9 cellular contexts compared by ENCODE assay signal in the genomic region with DNA sequence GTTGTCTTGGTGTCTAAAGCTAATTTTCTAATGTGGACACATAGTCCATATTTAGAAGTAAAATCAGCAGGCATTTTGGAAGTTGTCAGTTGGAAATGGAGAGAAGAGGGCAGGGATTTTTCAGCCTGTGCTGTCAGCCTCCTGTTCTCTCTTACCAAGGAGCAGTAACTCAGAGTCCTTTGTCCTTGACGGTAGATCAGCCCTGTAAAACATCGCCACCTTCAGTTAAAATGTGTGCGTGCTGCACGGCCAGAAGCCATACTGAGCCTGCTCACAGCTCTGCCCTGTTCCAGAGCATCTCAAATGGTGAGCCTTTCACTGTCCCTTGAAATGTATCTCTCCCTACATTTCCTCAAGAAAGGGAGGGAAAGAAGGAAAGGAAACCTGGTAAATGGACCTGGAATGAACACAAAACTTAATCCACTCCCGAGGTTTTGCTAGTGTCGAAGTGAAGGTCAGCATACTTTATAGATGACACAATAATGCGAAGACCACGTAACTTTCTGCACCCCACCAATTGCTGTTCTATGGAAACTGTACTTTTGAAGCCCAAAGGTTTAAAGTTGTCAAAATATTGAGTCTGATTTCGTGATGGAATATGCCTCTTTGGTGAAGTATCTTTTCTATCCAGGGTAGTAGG.
DNase-seq lines count a peak whose midpoint lies in the region; ATAC-seq and TF ChIP-seq lines count a peak whose summit lies in the region.
"Had no signal": no experiment of that assay in that cellular context is flagged by ENCODE, and none has a peak within 500 bp of the region (broad histone marks: within the 10 kb centered on the region; RNA-seq: fewer than 3 reads in every experiment).

No MANE protein-coding gene starts in this region.

- H3K36me3 ChIP-seq in ascending aorta (no peaks in the 10 kb centered on the region), hepatocyte (replicated peaks; ENCODE audit: insufficient read depth, low read depth) (no peaks in the 10 kb centered on the region), gastrocnemius medialis (no peaks in the 10 kb centered on the region)

- no peak overlapping the region for H3K4me2 ChIP-seq in hepatocyte

- H3K9me2 ChIP-seq in hepatocyte (replicated peaks; ENCODE audit: insufficient read depth) = no peaks in the 10 kb centered on the region

- no peaks in the 10 kb centered on the region for H4K20me1 ChIP-seq in hepatocyte (ENCODE audit: insufficient read depth, poor library complexity, severe bottlenecking)

- H3K4me1 ChIP-seq in ascending aorta = no peaks in the 10 kb centered on the region
- H3K4me1 ChIP-seq in hepatocyte (ENCODE audit: insufficient read depth) = peaks cover 6% of the 10 kb centered on the region
- H3K4me1 ChIP-seq in gastrocnemius medialis = no peaks in the 10 kb centered on the region

- peak overlapping the region; percentile 41 for H2AFZ ChIP-seq in hepatocyte

- 47% methylated on average over 9 of the region's 9 CpGs for WGBS in hepatocyte (ENCODE audit: low lambda C conversion rate, missing lambda C conversion rate)

- DNase-seq in DMS 273 treated with DMSO at 0.1 percent for 48 hours (lab: John Stamatoyannopoulos, UW) = peak; percentile 53
- peak; percentile 9 to 24 for DNase-seq in NCI-H1930 (lab: John Stamatoyannopoulos, UW)
- peak in 1 of 2 donors; percentile 71 for DNase-seq in ascending aorta (ENCODE audit: low spot score in 2 of 2)
- DNase-seq in hepatocyte (ENCODE audit: low spot score) = peak; percentile 85
- DNase-seq in gastrocnemius medialis = no peak
- no peak for DNase-seq in activated effector memory CD4-positive, alpha-beta T cell treated with Interleukin-2 at 50 U/mL for 16 hours
- DNase-seq: activated B cell treated with CpG ODN at 0.5 μM for 24 hours had no signal

- ATAC-seq in GM19043 (IDR thresholded peaks at IDR 0.05; ENCODE audit: low read depth, unreplicated experiment) (peak; percentile 84), HG03097 (IDR thresholded peaks at IDR 0.05; ENCODE audit: low FRiP score, unreplicated experiment) (peak; percentile 93), gastrocnemius medialis (no peak)

- in situ Hi-C loops in gastrocnemius medialis (cut with MboI; ENCODE audit: low sequenced_read_pairs in 4 of 4) = loop anchor here in 2 of 4 donors (10.0 to 25.0 kb wide), 2 partner anchors 221 to 228 kb away; no protein-coding TSS in a partner anchor

- TF ChIP-seq CTCF in ascending aorta (IDR thresholded peaks at IDR 0.05) (peak; percentile 54 to 76 (median 64)), hepatocyte (IDR thresholded peaks at IDR 0.05; ENCODE audit: poor library complexity) (peak; percentile 80), gastrocnemius medialis (IDR thresholded peaks at IDR 0.05 in 4 of 5, conservative IDR thresholded peaks at IDR 0.05 in 1 of 5) (peak in 3 of 5 experiments; percentile 22 to 37 (median 27))

- H3K4me3 ChIP-seq in ascending aorta (no peak overlapping the region), hepatocyte (no peak overlapping the region), gastrocnemius medialis (no peak overlapping the region)

- H3K9me3 ChIP-seq in ascending aorta (no peaks in the 10 kb centered on the region), hepatocyte (ENCODE audit: low read depth) (no peaks in the 10 kb centered on the region), gastrocnemius medialis (no peaks in the 10 kb centered on the region)

- no peaks in the 10 kb centered on the region for H3K79me2 ChIP-seq in hepatocyte

- no peak for TF ChIP-seq POLR2A in gastrocnemius medialis (IDR thresholded peaks at IDR 0.05)

- no peaks in the 10 kb centered on the region for H3K27me3 ChIP-seq in ascending aorta
- H3K27me3 ChIP-seq in hepatocyte = no peaks in the 10 kb centered on the region
- H3K27me3 ChIP-seq in gastrocnemius medialis = no peaks in the 10 kb centered on the region

- intact Hi-C loops in ascending aorta (cut with DNase I) (loop anchor here (1.0 kb wide), 1 partner anchor 222 kb away; no protein-coding TSS in a partner anchor), gastrocnemius medialis (cut with DNase I; ENCODE audit: low total_unique reads) (loop anchor here (10.0 kb wide), 2 partner anchors 101 to 221 kb away; partner anchors contain the start of gene SNCAIP)

- H3K27ac ChIP-seq in ascending aorta = no peak overlapping the region
- peak overlapping the region; percentile 26 for H3K27ac ChIP-seq in hepatocyte
- no peak overlapping the region for H3K27ac ChIP-seq in gastrocnemius medialis

Comparison
In these comparisons a context has a peak if more than half of its experiments do, and no peak if none do; other contexts are left out.
1. DNase-seq: peak in DMS 273 treated with DMSO at 0.1 percent for 48 hours (single experiment), NCI-H1930 (2 of 2) and hepatocyte (single experiment); none in gastrocnemius medialis (0 of 2) and activated effector memory CD4-positive, alpha-beta T cell treated with Interleukin-2 at 50 U/mL for 16 hours (single experiment).
2. ATAC-seq: peak in GM19043 (single experiment) and HG03097 (single experiment); none in gastrocnemius medialis (0 of 2).
3. CTCF ChIP-seq: peak in every context shown above with its lines; median percentile 80 in hepatocyte; 64 in ascending aorta; 27 in gastrocnemius medialis.